2 cellular contexts compared by ENCODE assay signal in genomic region chr22:27603823-27604190, GRCh38.
TF ChIP-seq lines count a peak whose summit lies in the region.

No MANE protein-coding gene starts in this region.

TF ChIP-seq in IMR-90, 13 proteins besides CTCF, POLR2A, EP300 and RAD21:
- no peak for TF ChIP-seq NFE2L2 (IDR thresholded peaks at IDR 0.05; ENCODE audit: low read depth, low read length)
- no peak for TF ChIP-seq SMC3 (IDR thresholded peaks at IDR 0.05; ENCODE audit: low read depth, low read length)
- no peak for TF ChIP-seq USF2 (IDR thresholded peaks at IDR 0.05; ENCODE audit: low read depth, low read length)
- no peak for TF ChIP-seq BHLHE40 (IDR thresholded peaks at IDR 0.05; ENCODE audit: low read depth, low read length)
- TF ChIP-seq MAZ (IDR thresholded peaks at IDR 0.05; ENCODE audit: borderline replicate concordance, low read depth, low read length): no peak

TF ChIP-seq in K562, 482 proteins besides CTCF, POLR2A, EP300 and RAD21:
- TF ChIP-seq ZNF766 (CRISPR knock-in tag; conservative IDR thresholded peaks at IDR 0.05) (no peak), ZBTB7A (IDR thresholded peaks at IDR 0.05; ENCODE audit: borderline replicate concordance, control insufficient read depth, low read depth, low read length) (no peak), ZBTB26 (CRISPR knock-in tag; IDR thresholded peaks at IDR 0.05) (no peak), CHAMP1 (IDR thresholded peaks at IDR 0.05) (no peak), AFF1 (IDR thresholded peaks at IDR 0.05; ENCODE audit: low read depth in 1 of 2, partially characterized antibody in 2 of 2) (no peak), ZNF184 (CRISPR knock-in tag; IDR thresholded peaks at IDR 0.05) (no peak), CCNT2 (IDR thresholded peaks at IDR 0.05; ENCODE audit: borderline replicate concordance, extremely low read depth, insufficient read length, low read depth, low read length) (no peak), ETS1 (conservative IDR thresholded peaks at IDR 0.05; ENCODE audit: control insufficient read depth, low read depth, low read length) (no peak), ZNF253 (CRISPR knock-in tag; conservative IDR thresholded peaks at IDR 0.05) (no peak), BACH1 (tag; IDR thresholded peaks at IDR 0.05) (no peak), AFF4 (CRISPR knock-in tag; IDR thresholded peaks at IDR 0.05) (no peak), RBM17 (IDR thresholded peaks at IDR 0.05; ENCODE audit: borderline replicate concordance, low read depth, low read length) (no peak), ZNF12 (CRISPR knock-in tag; IDR thresholded peaks at IDR 0.05) (no peak), ZNF696 (CRISPR knock-in tag; conservative IDR thresholded peaks at IDR 0.05) (no peak)
TF ChIP-seq in K562: peak in this region for 0.
